ENCODE assay signal across 8 cellular contexts in genomic region chr19:55088543-55089265, GRCh38. TPM values are rescaled to one million over a fixed set of nuclear protein-coding genes. Genes with fewer than 3 reads are reported as not detected.
DNase-seq lines count a peak whose midpoint lies in the region; ATAC-seq and TF ChIP-seq lines count a peak whose summit lies in the region.

No MANE protein-coding gene starts in this region.

- H3K9me3 ChIP-seq in effector memory CD4-positive, alpha-beta T cell (ENCODE audit: control insufficient read depth, low read length), result no peaks in the 10 kb centered on the region
- H3K9me3 ChIP-seq in mucosa of descending colon, result no peaks in the 10 kb centered on the region

- peaks cover 19% of the 10 kb centered on the region for H3K4me1 ChIP-seq in effector memory CD4-positive, alpha-beta T cell (ENCODE audit: control insufficient read depth, insufficient read depth, low read length, poor library complexity, severe bottlenecking)
- peaks cover 18% of the 10 kb centered on the region for H3K4me1 ChIP-seq in mucosa of descending colon (ENCODE audit: low read depth)

- H3K27ac ChIP-seq in 22Rv1, result peak overlapping the region; percentile 44
- no peak overlapping the region for H3K27ac ChIP-seq in effector memory CD4-positive, alpha-beta T cell (ENCODE audit: insufficient read depth, low read length, poor library complexity, severe bottlenecking)

- H3K27me3 ChIP-seq in effector memory CD4-positive, alpha-beta T cell (replicated peaks; ENCODE audit: control insufficient read depth, insufficient read depth, low read length, poor library complexity, severe bottlenecking), result peaks cover 26% of the 10 kb centered on the region

- peak; percentile 65 for DNase-seq in GM12865 (ENCODE audit: low read depth)
- DNase-seq in NCI-H345 (lab: John Stamatoyannopoulos, UW), result peak; percentile 78
- DNase-seq in activated CD8-positive, alpha-beta memory T cell treated with anti-CD3 and anti-CD28 coated beads for 1 hour (ENCODE audit: extremely low read depth in 1 of 2, low read depth in 1 of 2), result peak; percentile 34 to 69
- peak; percentile 48 to 69 (median 57) for DNase-seq in effector memory CD4-positive, alpha-beta T cell
- DNase-seq in mucosa of descending colon, result peak; percentile 73 to 87 (median 84)
- DNase-seq in stimulated activated CD8-positive, alpha-beta memory T cell treated with anti-CD3 and anti-CD28 coated beads, Interleukin-4, amount 100 ng/mL, for 24 hours (ENCODE audit: low read depth), result peak; percentile 73

- peak; percentile 39 for ATAC-seq in mucosa of descending colon
- ATAC-seq in GM18519 (IDR thresholded peaks at IDR 0.05; ENCODE audit: low FRiP score, unreplicated experiment), result no peak

- intact Hi-C loops in mucosa of descending colon (cut with DNase I, micrococcal nuclease), result no loop called here

- H3K36me3 ChIP-seq in effector memory CD4-positive, alpha-beta T cell (ENCODE audit: control insufficient read depth, insufficient read depth, low read length), result peaks cover 22% of the 10 kb centered on the region
- no peaks in the 10 kb centered on the region for H3K36me3 ChIP-seq in mucosa of descending colon (ENCODE audit: low read depth)

- H3K4me3 ChIP-seq in GM12865 (ENCODE audit: low read depth, low read length) (no peak overlapping the region), mucosa of descending colon (no peak overlapping the region)
- no peak overlapping the region for H3K4me3 ChIP-seq in effector memory CD4-positive, alpha-beta T cell (ENCODE audit: insufficient read depth, low read depth, low read length, poor library complexity, severe bottlenecking)

- peak; percentile 86 for TF ChIP-seq CTCF in 22Rv1 (IDR thresholded peaks at IDR 0.05)
- peak; percentile 68 for TF ChIP-seq CTCF in GM12865 (IDR thresholded peaks at IDR 0.05; ENCODE audit: insufficient read depth, low read depth, low read length, missing control alignments)
- peak; percentile 74 for TF ChIP-seq CTCF in mucosa of descending colon (IDR thresholded peaks at IDR 0.05)

RNA-seq across cellular contexts. Expression of gene EPS8L1, which starts 13.0 kb away (rescaled TPM):
- total RNA-seq in mucosa of descending colon, result 10 to 100 TPM; 20.7 to 79.6 (median 36.0) TPM

RNA-seq across cellular contexts. Expression of gene RDH13, which starts 25.8 kb away (rescaled TPM):
- 10 to 100 TPM; 46.1 to 59.5 (median 55.0) TPM for total RNA-seq in mucosa of descending colon

RNA-seq across cellular contexts. Expression of gene PPP1R12C, which starts 28.7 kb away (rescaled TPM):
- 100 to 1,000 TPM in 2 of 3 donors, 10 to 100 TPM in 1; 99.8 to 236 (median 112) TPM for total RNA-seq in mucosa of descending colon

RNA-seq across cellular contexts. Expression of gene GP6, which starts 50.6 kb away (rescaled TPM):
- 1 to 10 TPM in 1 of 3 donors, under 1 TPM in 2; 0.22 to 1.4 (median 0.32) TPM for total RNA-seq in mucosa of descending colon
